Comparison of ENCODE assay signal across 24 cellular contexts in genomic region chr3:186141776-186142175, GRCh38.
"Had no signal": no experiment of that assay in that cellular context is flagged by ENCODE, and none has a peak within 500 bp of the region (broad histone marks: within the 10 kb centered on the region; RNA-seq: fewer than 3 reads in every experiment).

No MANE protein-coding gene starts in this region.

- H3K36me3 Mint-ChIP-seq: activated naive CD8-positive, alpha-beta T cell treated with anti-CD3 and anti-CD28 coated beads for 36 hours; natural killer cell had no signal

- H3K4me1 Mint-ChIP-seq: natural killer cell had no signal

- H3K4me1 ChIP-seq: foreskin keratinocyte, lower lobe of right lung, right lobe of liver, testis, transverse colon had no signal

- DNase-seq: activated CD4-positive, alpha-beta T cell treated with anti-CD3 and anti-CD28 coated beads for 4 hours; activated CD4-positive, alpha-beta T cell treated with anti-CD3 and anti-CD28 coated beads, Interleukin-2, amount 50 U/mL, for 4 hours; activated naive CD4-positive, alpha-beta T cell; activated naive CD8-positive, alpha-beta T cell treated with anti-CD3 and anti-CD28 coated beads for 36 hours; activated T-cell treated with anti-CD3 and anti-CD28 coated beads for 4 hours; activated T-cell treated with anti-CD3 and anti-CD28 coated beads, Interleukin-2, amount 50 U/mL, for 72 hours; foreskin keratinocyte; heart right ventricle; lower lobe of right lung; mesenchymal stem cell; natural killer cell; ovary; right lobe of liver; stimulated activated CD4-positive, alpha-beta T cell treated with anti-CD3 and anti-CD28 coated beads, Interleukin-12 subunit alpha, Interleukin-12 subunit beta, amount 100 ng/mL, for 4 hours; stimulated activated CD4-positive, alpha-beta T cell treated with anti-CD3 and anti-CD28 coated beads, Interleukin-4, amount 100 ng/mL, for 1 hour; stimulated activated naive CD8-positive, alpha-beta T cell treated with anti-CD3 and anti-CD28 coated beads, Interleukin-15, Interleukin-2, amounts not matched to agents 100 U/mL and 50 U/mL, for 24 hours; testis; transverse colon had no signal

- H3K27ac ChIP-seq: brain microvascular endothelial cell, esophagus muscularis mucosa, foreskin keratinocyte, heart right ventricle, lower lobe of right lung, ovary, right lobe of liver, skin epidermis, testis, transverse colon had no signal

- H3K4me3 Mint-ChIP-seq: activated naive CD8-positive, alpha-beta T cell treated with anti-CD3 and anti-CD28 coated beads for 36 hours; activated T-cell treated with anti-CD3 and anti-CD28 coated beads, Interleukin-2, amount 50 U/mL, for 72 hours; natural killer cell; T-helper 2 cell treated with Interferon-gamma antibody and Interleukin-4, amounts not matched to agents 5 μg/mL and 100 μg/mL, for 36 hours had no signal

- H3K27me3 ChIP-seq: brain microvascular endothelial cell, esophagus muscularis mucosa, heart right ventricle, ovary, right lobe of liver, testis, transverse colon had no signal

- H3K4me3 ChIP-seq: esophagus muscularis mucosa, heart right ventricle, lower lobe of right lung, ovary, right lobe of liver, skin epidermis, testis, transverse colon had no signal

- H3K27ac Mint-ChIP-seq: activated naive CD8-positive, alpha-beta T cell treated with anti-CD3 and anti-CD28 coated beads for 36 hours; activated T-cell treated with anti-CD3 and anti-CD28 coated beads, Interleukin-2, amount 50 U/mL, for 72 hours; natural killer cell; progenitor cell of endocrine pancreas; T-helper 2 cell treated with Interferon-gamma antibody and Interleukin-4, amounts not matched to agents 5 μg/mL and 100 μg/mL, for 36 hours had no signal

- ATAC-seq: activated T-cell treated with anti-CD3 and anti-CD28 coated beads, Interleukin-2, amount 50 U/mL, for 72 hours; foreskin keratinocyte; heart right ventricle; left lobe of liver; lower lobe of right lung; natural killer cell; right lobe of liver; stimulated activated naive CD8-positive, alpha-beta T cell treated with anti-CD3 and anti-CD28 coated beads, Interleukin-15, Interleukin-2, amounts not matched to agents 100 U/mL and 50 U/mL, for 24 hours had no signal

- H3K9me3 Mint-ChIP-seq: activated naive CD8-positive, alpha-beta T cell treated with anti-CD3 and anti-CD28 coated beads for 36 hours; activated T-cell treated with anti-CD3 and anti-CD28 coated beads, Interleukin-2, amount 50 U/mL, for 72 hours; natural killer cell; T-helper 2 cell treated with Interferon-gamma antibody and Interleukin-4, amounts not matched to agents 5 μg/mL and 100 μg/mL, for 36 hours had no signal

- H3K36me3 ChIP-seq: brain microvascular endothelial cell, esophagus muscularis mucosa, heart right ventricle, lower lobe of right lung, ovary, right lobe of liver, transverse colon had no signal

- H3K9me3 ChIP-seq: esophagus muscularis mucosa, heart right ventricle, lower lobe of right lung, ovary, right lobe of liver, testis, transverse colon had no signal
